Comparison of ENCODE assay signal across 31 cellular contexts in genomic region chr13:111855016-111855590, GRCh38.
"Had no signal": no experiment of that assay in that cellular context is flagged by ENCODE, and none has a peak within 500 bp of the region (broad histone marks: within the 10 kb centered on the region; RNA-seq: fewer than 3 reads in every experiment).

No MANE protein-coding gene starts in this region.

- H3K27me3 Mint-ChIP-seq: activated CD4-positive, alpha-beta memory T cell treated with anti-CD3 and anti-CD28 coated beads, Interleukin-2, amount 10 ng/mL, durations not matched to agents 7 days and 5 days; activated CD4-positive, alpha-beta T cell treated with anti-CD3 and anti-CD28 coated beads, Interleukin-2, amount 10 ng/mL, durations not matched to agents 7 days and 5 days; activated naive CD4-positive, alpha-beta T cell treated with anti-CD3 and anti-CD28 coated beads, Interleukin-2, amount 10 ng/mL, durations not matched to agents 7 days and 5 days had no signal

- H3K4me1 Mint-ChIP-seq: activated CD4-positive, alpha-beta memory T cell treated with anti-CD3 and anti-CD28 coated beads, Interleukin-2, amount 10 ng/mL, durations not matched to agents 7 days and 5 days; activated CD4-positive, alpha-beta T cell treated with anti-CD3 and anti-CD28 coated beads, Interleukin-2, amount 10 ng/mL, durations not matched to agents 7 days and 5 days; activated naive CD4-positive, alpha-beta T cell treated with anti-CD3 and anti-CD28 coated beads, Interleukin-2, amount 10 ng/mL, durations not matched to agents 7 days and 5 days; activated naive CD8-positive, alpha-beta T cell treated with anti-CD3 and anti-CD28 coated beads, Interleukin-2, amount 10 ng/mL, durations not matched to agents 7 days and 5 days; central memory CD8-positive, alpha-beta T cell had no signal

- H3K36me3 ChIP-seq: ascending aorta, breast epithelium, cardiac muscle cell, esophagus squamous epithelium, gastroesophageal sphincter, heart right ventricle had no signal

- H3K4me3 ChIP-seq: ascending aorta, breast epithelium, cardiac muscle cell, esophagus squamous epithelium, gastroesophageal sphincter, heart right ventricle had no signal

- DNase-seq: activated CD4-positive, alpha-beta memory T cell treated with anti-CD3 and anti-CD28 coated beads, Interleukin-2, amount 10 ng/mL, durations not matched to agents 7 days and 5 days; activated CD4-positive, alpha-beta T cell treated with anti-CD3 and anti-CD28 coated beads for 1 hour; activated CD4-positive, alpha-beta T cell treated with anti-CD3 and anti-CD28 coated beads for 4 hours; activated CD4-positive, alpha-beta T cell treated with anti-CD3 and anti-CD28 coated beads, Interleukin-2, amount 10 ng/mL, durations not matched to agents 7 days and 5 days; activated CD4-positive, alpha-beta T cell treated with anti-CD3 and anti-CD28 coated beads, Interleukin-2, amount 50 U/mL, for 4 hours; activated CD8-positive, alpha-beta memory T cell treated with anti-CD3 and anti-CD28 coated beads, Interleukin-2, amount 50 U/mL, for 48 hours; activated gamma-delta T cell; activated naive CD4-positive, alpha-beta T cell; activated naive CD4-positive, alpha-beta T cell treated with anti-CD3 and anti-CD28 coated beads, Interleukin-2, amount 10 ng/mL, durations not matched to agents 7 days and 5 days; activated naive CD8-positive, alpha-beta T cell treated with anti-CD3 and anti-CD28 coated beads, Interleukin-2, amount 10 ng/mL, durations not matched to agents 7 days and 5 days; activated T-cell treated with anti-CD3 and anti-CD28 coated beads for 4 hours; activated T-cell treated with anti-CD3 and anti-CD28 coated beads, Interleukin-2, amount 50 U/mL, for 24 hours; activated T-cell treated with anti-CD3 and anti-CD28 coated beads, Interleukin-2, amount 50 U/mL, for 72 hours; cortex of kidney; dermis blood vessel endothelial cell; effector CD4-positive, alpha-beta T cell; effector memory CD8-positive, alpha-beta T cell; erythroblast; esophagus squamous epithelium; foreskin melanocyte; heart right ventricle; T-helper 2 cell had no signal

- H3K27ac ChIP-seq: ascending aorta, breast epithelium, cardiac muscle cell, esophagus squamous epithelium, gastroesophageal sphincter, heart right ventricle, VCaP had no signal

- ATAC-seq: activated naive CD4-positive, alpha-beta T cell treated with anti-CD3 and anti-CD28 coated beads, Interleukin-2, amount 50 U/mL, for 72 hours; activated T-cell treated with anti-CD3 and anti-CD28 coated beads, Interleukin-2, amount 50 U/mL, for 72 hours; effector memory CD8-positive, alpha-beta T cell; heart right ventricle; WTC11 had no signal

- H3K4me3 Mint-ChIP-seq: activated CD4-positive, alpha-beta memory T cell treated with anti-CD3 and anti-CD28 coated beads, Interleukin-2, amount 10 ng/mL, durations not matched to agents 7 days and 5 days; activated CD4-positive, alpha-beta T cell treated with anti-CD3 and anti-CD28 coated beads, Interleukin-2, amount 10 ng/mL, durations not matched to agents 7 days and 5 days; activated naive CD4-positive, alpha-beta T cell treated with anti-CD3 and anti-CD28 coated beads, Interleukin-2, amount 10 ng/mL, durations not matched to agents 7 days and 5 days; activated naive CD8-positive, alpha-beta T cell treated with anti-CD3 and anti-CD28 coated beads, Interleukin-2, amount 10 ng/mL, durations not matched to agents 7 days and 5 days; activated T-cell treated with anti-CD3 and anti-CD28 coated beads, Interleukin-2, amount 50 U/mL, for 24 hours; activated T-cell treated with anti-CD3 and anti-CD28 coated beads, Interleukin-2, amount 50 U/mL, for 72 hours; brain; central memory CD8-positive, alpha-beta T cell; effector memory CD8-positive, alpha-beta T cell; WTC11 had no signal

- H3K36me3 Mint-ChIP-seq: activated naive CD4-positive, alpha-beta T cell treated with anti-CD3 and anti-CD28 coated beads, Interleukin-2, amount 10 ng/mL, durations not matched to agents 7 days and 5 days; activated naive CD4-positive, alpha-beta T cell treated with anti-CD3 and anti-CD28 coated beads, Interleukin-2, amount 50 U/mL, for 72 hours; activated naive CD8-positive, alpha-beta T cell treated with anti-CD3 and anti-CD28 coated beads, Interleukin-2, amount 10 ng/mL, durations not matched to agents 7 days and 5 days; brain; WTC11 had no signal

- H3K9me3 ChIP-seq: ascending aorta, esophagus squamous epithelium, gastroesophageal sphincter, heart right ventricle had no signal

- H3K27ac Mint-ChIP-seq: activated CD4-positive, alpha-beta memory T cell treated with anti-CD3 and anti-CD28 coated beads, Interleukin-2, amount 10 ng/mL, durations not matched to agents 7 days and 5 days; activated CD4-positive, alpha-beta T cell treated with anti-CD3 and anti-CD28 coated beads, Interleukin-2, amount 10 ng/mL, durations not matched to agents 7 days and 5 days; activated naive CD4-positive, alpha-beta T cell treated with anti-CD3 and anti-CD28 coated beads, Interleukin-2, amount 10 ng/mL, durations not matched to agents 7 days and 5 days; activated naive CD4-positive, alpha-beta T cell treated with anti-CD3 and anti-CD28 coated beads, Interleukin-2, amount 50 U/mL, for 72 hours; activated naive CD8-positive, alpha-beta T cell treated with anti-CD3 and anti-CD28 coated beads, Interleukin-2, amount 10 ng/mL, durations not matched to agents 7 days and 5 days; activated T-cell treated with anti-CD3 and anti-CD28 coated beads, Interleukin-2, amount 50 U/mL, for 24 hours; activated T-cell treated with anti-CD3 and anti-CD28 coated beads, Interleukin-2, amount 50 U/mL, for 72 hours; effector memory CD8-positive, alpha-beta T cell; WTC11 had no signal

- H3K27me3 ChIP-seq: ascending aorta had no signal

- H3K4me1 ChIP-seq: ascending aorta, breast epithelium, esophagus squamous epithelium, gastroesophageal sphincter, heart right ventricle had no signal

- H3K9me3 Mint-ChIP-seq: activated CD4-positive, alpha-beta T cell treated with anti-CD3 and anti-CD28 coated beads, Interleukin-2, amount 10 ng/mL, durations not matched to agents 7 days and 5 days; activated naive CD4-positive, alpha-beta T cell treated with anti-CD3 and anti-CD28 coated beads, Interleukin-2, amount 50 U/mL, for 72 hours; activated naive CD8-positive, alpha-beta T cell treated with anti-CD3 and anti-CD28 coated beads, Interleukin-2, amount 10 ng/mL, durations not matched to agents 7 days and 5 days; activated T-cell treated with anti-CD3 and anti-CD28 coated beads, Interleukin-2, amount 50 U/mL, for 24 hours; activated T-cell treated with anti-CD3 and anti-CD28 coated beads, Interleukin-2, amount 50 U/mL, for 72 hours; central memory CD8-positive, alpha-beta T cell; WTC11 had no signal
